In the genomic region with DNA sequence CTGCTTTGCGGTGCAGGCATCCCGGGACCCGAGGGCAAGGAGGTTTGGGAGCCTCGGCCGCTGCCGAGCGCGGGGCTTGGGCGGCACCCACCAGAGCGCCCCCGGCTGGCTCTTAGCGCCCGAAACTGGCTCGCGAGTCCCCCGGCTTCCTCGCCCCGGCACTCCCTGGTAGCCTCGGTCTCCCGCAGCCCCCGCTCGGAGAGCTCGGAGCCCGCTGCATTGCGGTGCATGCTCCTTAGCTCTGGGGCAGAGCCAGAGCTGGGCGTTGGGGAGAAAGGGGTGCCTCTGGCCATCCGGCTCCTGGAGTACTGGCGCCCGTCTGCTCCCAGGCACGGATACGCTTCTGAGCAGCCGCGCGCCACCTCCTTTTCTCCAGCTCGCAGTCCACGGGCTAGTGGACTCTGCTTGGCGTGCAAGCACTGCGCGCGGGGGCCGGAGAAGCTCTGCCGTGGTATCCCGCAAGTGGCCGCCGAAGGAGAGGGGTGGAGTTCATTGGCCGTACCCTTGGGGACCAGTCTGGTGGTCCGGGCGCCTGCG, we compare ENCODE assay signal across 8 cellular contexts. TPM values are rescaled to one million over a fixed set of nuclear protein-coding genes. Genes with fewer than 3 reads are reported as not detected.
DNase-seq lines count a peak whose midpoint lies in the region; ATAC-seq and TF ChIP-seq lines count a peak whose summit lies in the region.

No MANE protein-coding gene starts in this region.

- H3K4me3 ChIP-seq in Loucy (ENCODE audit: low read length, poor library complexity, severe bottlenecking) (peak overlapping the region; percentile 68), mesodermal cell (ENCODE audit: extremely low read depth, insufficient read depth, low read length, poor library complexity, severe bottlenecking) (peak overlapping the region; percentile 56)

- DNase-seq in AG08395 (ENCODE audit: low spot score) (peak; percentile 37), ecto neural progenitor cell (ENCODE audit: low spot score) (peak; percentile 73), RPMI8226 (no peak), MV-4-11 (lab: John Stamatoyannopoulos, UW) (no peak)

- no peaks in the 10 kb centered on the region for H3K4me1 ChIP-seq in Loucy (ENCODE audit: insufficient read depth, low read length, poor library complexity, severe bottlenecking)
- peaks cover 16% of the 10 kb centered on the region for H3K4me1 ChIP-seq in mesodermal cell (ENCODE audit: control insufficient read depth, insufficient read depth, low read length, poor library complexity, severe bottlenecking)

- 0 to 2% methylated on average over 32 to 38 of the region's 49 CpGs for whole genome bisulfite sequencing in mesodermal cell (ENCODE audit: insufficient coverage in 2 of 2), 2 experiments

- no peaks in the 10 kb centered on the region for H3K27me3 ChIP-seq in Loucy (ENCODE audit: insufficient read depth, low read length, poor library complexity, severe bottlenecking)

- no peaks in the 10 kb centered on the region for H3K9me3 ChIP-seq in Loucy (ENCODE audit: insufficient read depth, low read depth, low read length)
- H3K9me3 ChIP-seq in mesodermal cell (ENCODE audit: control insufficient read depth, low read length): no peaks in the 10 kb centered on the region

- H2AFZ ChIP-seq in Loucy (ENCODE audit: low read length): no peak overlapping the region

- peak; percentile 2 for ATAC-seq in GM19043 (IDR thresholded peaks at IDR 0.05; ENCODE audit: low read depth, unreplicated experiment)
- ATAC-seq in activated CD4-positive, CD25-positive, alpha-beta regulatory T cell treated with anti-CD3 and anti-CD28 coated beads, Interleukin-2, amount 50 U/mL, for 24 hours: no peak

- H3K79me2 ChIP-seq in Loucy (ENCODE audit: insufficient read depth, low read length): no peaks in the 10 kb centered on the region

- H3K9ac ChIP-seq in Loucy (ENCODE audit: low read depth, low read length, poor library complexity, severe bottlenecking): no peak overlapping the region

- TF ChIP-seq CTCF in Loucy (conservative IDR thresholded peaks at IDR 0.05; ENCODE audit: low read length): no peak

- no peaks in the 10 kb centered on the region for H3K9me2 ChIP-seq in Loucy (replicated peaks; ENCODE audit: low read depth, low read length)

- H3K36me3 ChIP-seq in Loucy (ENCODE audit: insufficient read depth, low read length) (no peaks in the 10 kb centered on the region), mesodermal cell (ENCODE audit: control insufficient read depth, insufficient read depth, low read length) (no peaks in the 10 kb centered on the region)

- no peak overlapping the region for H3K27ac ChIP-seq in mesodermal cell (ENCODE audit: low read depth, low read length, severe bottlenecking)

- no peaks in the 10 kb centered on the region for H4K20me1 ChIP-seq in Loucy (ENCODE audit: insufficient read depth, low read length, poor library complexity, severe bottlenecking)

- peak overlapping the region; percentile 56 for H3K4me2 ChIP-seq in Loucy (ENCODE audit: low read depth, low read length, poor library complexity, severe bottlenecking)

- no peaks in the 10 kb centered on the region for H3F3A ChIP-seq in Loucy (ENCODE audit: low read depth)

RNA-seq across cellular contexts. Expression of a gene that starts 0.8 kb away (rescaled TPM):
- polyA plus RNA-seq in mesodermal cell (2013, experiment 1 of 2): 7.2 TPM
- polyA plus RNA-seq in mesodermal cell (2013, experiment 2 of 2): 5.7 TPM

Comparison
In these comparisons a context has a peak if more than half of its experiments do, and no peak if none do; other contexts are left out.
1. DNase-seq: peak in AG08395 (single experiment) and ecto neural progenitor cell (single experiment); none in RPMI8226 (single experiment) and MV-4-11 (single experiment).